Comparison of ENCODE assay signal across 4 cellular contexts in genomic region chr17:80423536-80424225, GRCh38.
TF ChIP-seq lines count a peak whose summit lies in the region.

No MANE protein-coding gene starts in this region.

TF ChIP-seq in SK-N-SH, 30 proteins besides CTCF, POLR2A, EP300 and RAD21 (continues in another document):
- TF ChIP-seq NRF1 (IDR thresholded peaks at IDR 0.05; ENCODE audit: low read depth, low read length) = no peak
- TF ChIP-seq IRF3 (IDR thresholded peaks at IDR 0.05; ENCODE audit: low read depth, low read length) = no peak
- no peak for TF ChIP-seq EZH2phosphoT487 (IDR thresholded peaks at IDR 0.05; ENCODE audit: borderline replicate concordance, low read depth)
- no peak for TF ChIP-seq RCOR1 (IDR thresholded peaks at IDR 0.05; ENCODE audit: low read length)
- no peak for TF ChIP-seq FOXJ3 (CRISPR knock-in tag; IDR thresholded peaks at IDR 0.05)
- no peak for TF ChIP-seq POLR2AphosphoS5 (IDR thresholded peaks at IDR 0.05; ENCODE audit: low read depth, low read length)
- no peak for TF ChIP-seq RFX5 (IDR thresholded peaks at IDR 0.05; ENCODE audit: low read length)
- TF ChIP-seq ZBTB33 (IDR thresholded peaks at IDR 0.05; ENCODE audit: borderline replicate concordance, low read depth) = no peak
- no peak for TF ChIP-seq CHD2 (IDR thresholded peaks at IDR 0.05; ENCODE audit: low read length, partially characterized antibody)
- TF ChIP-seq SMC3 (IDR thresholded peaks at IDR 0.05; ENCODE audit: low read depth, low read length) = no peak
- no peak for TF ChIP-seq RXRA (IDR thresholded peaks at IDR 0.05; ENCODE audit: borderline replicate concordance, low read depth)

TF ChIP-seq in SK-N-SH treated with all-trans-retinoic acid at 6 μM for 48 hours, 23 proteins besides CTCF, POLR2A, EP300 and RAD21:
- no peak for TF ChIP-seq TSHZ2 (CRISPR knock-in tag; IDR thresholded peaks at IDR 0.05)

TF ChIP-seq in GM12891, 5 proteins besides CTCF, POLR2A, EP300 and RAD21:
- TF ChIP-seq TAF1 (IDR thresholded peaks at IDR 0.05; ENCODE audit: low read depth, low read length) (no peak), POLR2AphosphoS5 (IDR thresholded peaks at IDR 0.05; ENCODE audit: low read depth, low read length) (no peak), PAX5 (IDR thresholded peaks at IDR 0.05; ENCODE audit: insufficient read depth, low read length, severe bottlenecking) (no peak), POU2F2 (IDR thresholded peaks at IDR 0.05; ENCODE audit: low read depth, low read length) (no peak)

TF ChIP-seq in H1, 55 proteins besides CTCF, POLR2A, EP300 and RAD21:
- TF ChIP-seq FOSL1 (IDR thresholded peaks at IDR 0.05; ENCODE audit: insufficient read depth, low read depth, low read length) = no peak
- no peak for TF ChIP-seq CREB1 (IDR thresholded peaks at IDR 0.05)
- TF ChIP-seq USF2 (IDR thresholded peaks at IDR 0.05; ENCODE audit: low read length) = no peak
- TF ChIP-seq ATF3 (IDR thresholded peaks at IDR 0.05; ENCODE audit: insufficient read depth, low read depth, low read length) = no peak
TF ChIP-seq in H1: peak in this region for 0.
